ENCODE assay signal across 8 cellular contexts in the genomic region with DNA sequence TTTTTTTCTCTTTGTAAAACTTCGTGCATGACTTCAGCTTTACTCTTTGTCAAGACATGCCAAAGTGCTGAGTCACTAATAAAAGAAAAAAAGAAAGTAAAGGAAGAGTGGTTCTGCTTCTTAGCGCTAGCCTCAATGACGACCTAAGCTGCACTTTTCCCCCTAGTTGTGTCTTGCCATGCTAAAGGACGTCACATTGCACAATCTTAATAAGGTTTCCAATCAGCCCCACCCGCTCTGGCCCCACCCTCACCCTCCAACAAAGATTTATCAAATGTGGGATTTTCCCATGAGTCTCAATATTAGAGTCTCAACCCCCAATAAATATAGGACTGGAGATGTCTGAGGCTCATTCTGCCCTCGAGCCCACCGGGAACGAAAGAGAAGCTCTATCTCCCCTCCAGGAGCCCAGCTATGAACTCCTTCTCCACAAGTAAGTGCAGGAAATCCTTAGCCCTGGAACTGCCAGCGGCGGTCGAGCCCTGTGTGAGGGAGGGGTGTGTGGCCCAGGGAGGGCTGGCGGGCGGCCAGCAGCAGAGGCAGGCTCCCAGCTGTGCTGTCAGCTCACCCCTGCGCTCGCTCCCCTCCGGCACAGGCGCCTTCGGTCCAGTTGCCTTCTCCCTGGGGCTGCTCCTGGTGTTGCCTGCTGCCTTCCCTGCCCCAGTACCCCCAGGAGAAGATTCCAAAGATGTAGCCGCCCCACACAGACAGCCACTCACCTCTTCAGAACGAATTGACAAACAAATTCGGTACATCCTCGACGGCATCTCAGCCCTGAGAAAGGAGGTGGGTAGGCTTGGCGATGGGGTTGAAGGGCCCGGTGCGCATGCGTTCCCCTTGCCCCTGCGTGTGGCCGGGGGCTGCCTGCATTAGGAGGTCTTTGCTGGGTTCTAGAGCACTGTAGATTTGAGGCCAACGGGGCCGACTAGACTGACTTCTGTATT. TPM values are rescaled to one million over a fixed set of nuclear protein-coding genes. Genes with fewer than 3 reads are reported as not detected.
DNase-seq lines count a peak whose midpoint lies in the region; ATAC-seq and TF ChIP-seq lines count a peak whose summit lies in the region.

Gene IL6 (plus strand): TSS at position 352 of the 944 bp plus-strand sequence. CDS start 63 bp downstream, at position 415.

- POLR2A ChIA-PET in activated CD8-positive, alpha-beta T cell treated with anti-CD3 and anti-CD28 coated beads for 36 hours (lab: Charles Lee), result interaction anchor here (0.6 to 1.2 kb wide), 5 partner anchors 28 to 168 kb away, joined by 3 to 4 read pairs (median 3); no protein-coding TSS in a partner anchor

- TF ChIP-seq CTCF in activated CD8-positive, alpha-beta T cell treated with anti-CD3 and anti-CD28 coated beads for 36 hours (IDR thresholded peaks at IDR 0.05), result no peak

- peaks cover 51% of the 10 kb centered on the region for H3K4me1 ChIP-seq in muscle layer of colon (ENCODE audit: insufficient read depth, low read length)

- CTCF ChIA-PET in activated CD8-positive, alpha-beta T cell treated with anti-CD3 and anti-CD28 coated beads for 36 hours (lab: Charles Lee), result interaction anchor here (0.6 to 13.9 kb wide), 39 partner anchors 8 to 595 kb away, joined by 3 to 392 read pairs (median 3); partner anchors contain the start of gene STEAP1B

- peak within 1 kb of the TSS; percentile 28 for H3K9ac ChIP-seq in muscle layer of colon (ENCODE audit: low read length)

- no peaks in the 10 kb centered on the region for H3K9me3 ChIP-seq in muscle layer of colon (ENCODE audit: low read length)

- H3K4me3 ChIP-seq in muscle layer of colon (ENCODE audit: low read depth in 1 of 2, low read length in 2 of 2), result peak within 1 kb of the TSS; percentile 21 to 44

- H3K27ac ChIP-seq in muscle layer of colon (ENCODE audit: low read depth, low read length), result peak within 1 kb of the TSS; percentile 32

- DNase-seq in NCI-H2107 treated with DMSO at 0.1 percent for 48 hours (lab: John Stamatoyannopoulos, UW; ENCODE audit: unreplicated experiment) (peak; percentile 15), NCI-H2107 (lab: John Stamatoyannopoulos, UW) (no peak), NCI-H2029 treated with DMSO at 0.1 percent for 48 hours (lab: John Stamatoyannopoulos, UW) (peak; percentile 50), fibroblast of gingiva (ENCODE audit: low read depth) (peak; percentile 94), ureter (ENCODE audit: low spot score) (peak; percentile 73)
- peak; percentile 9 for DNase-seq in activated CD8-positive, alpha-beta T cell treated with anti-CD3 and anti-CD28 coated beads for 36 hours

- H3K4me1 Mint-ChIP-seq in activated CD8-positive, alpha-beta T cell treated with anti-CD3 and anti-CD28 coated beads for 36 hours (ENCODE audit: low read depth), result peaks cover 23% of the 10 kb centered on the region

- intact Hi-C loops in activated CD8-positive, alpha-beta T cell treated with anti-CD3 and anti-CD28 coated beads for 36 hours (cut with micrococcal nuclease), result loop anchor here (1.0 to 5.0 kb wide), 3 partner anchors 65 to 330 kb away; no protein-coding TSS in a partner anchor

- H3K36me3 Mint-ChIP-seq in activated CD8-positive, alpha-beta T cell treated with anti-CD3 and anti-CD28 coated beads for 36 hours (ENCODE audit: low read depth), result no peaks in the 10 kb centered on the region

- peak within 1 kb of the TSS; percentile 25 for H3K4me3 Mint-ChIP-seq in activated CD8-positive, alpha-beta T cell treated with anti-CD3 and anti-CD28 coated beads for 36 hours

- H3K36me3 ChIP-seq in muscle layer of colon (ENCODE audit: insufficient read depth, low read length), result no peaks in the 10 kb centered on the region

- H3K27me3 Mint-ChIP-seq in activated CD8-positive, alpha-beta T cell treated with anti-CD3 and anti-CD28 coated beads for 36 hours, result peaks cover 46% of the 10 kb centered on the region

- no peaks in the 10 kb centered on the region for H3K9me3 Mint-ChIP-seq in activated CD8-positive, alpha-beta T cell treated with anti-CD3 and anti-CD28 coated beads for 36 hours

- H3K27me3 ChIP-seq in muscle layer of colon (ENCODE audit: control insufficient read depth in 1 of 2, insufficient read depth in 2 of 2, low read length in 2 of 2), result no peaks in the 10 kb centered on the region

- ATAC-seq in activated CD8-positive, alpha-beta T cell treated with anti-CD3 and anti-CD28 coated beads for 36 hours, result peak; percentile 42
- no peak for ATAC-seq in HG03378 (IDR thresholded peaks at IDR 0.05; ENCODE audit: unreplicated experiment)

- H3K27ac Mint-ChIP-seq in activated CD8-positive, alpha-beta T cell treated with anti-CD3 and anti-CD28 coated beads for 36 hours, result no peak within 1 kb of the TSS

RNA-seq across cellular contexts. Expression of gene IL6, which starts in this region (rescaled TPM):
- total RNA-seq in activated CD8-positive, alpha-beta T cell treated with anti-CD3 and anti-CD28 coated beads for 36 hours, result not detected
- total RNA-seq in ureter, result 5.0 TPM

Comparison
In these comparisons a context has a peak if more than half of its experiments do, and no peak if none do; other contexts are left out.
1. Peak in DNase-seq and ATAC-seq in activated CD8-positive, alpha-beta T cell treated with anti-CD3 and anti-CD28 coated beads for 36 hours; RNA of the gene not detected or under 1 TPM.